1 cellular context compared by ENCODE assay signal in genomic region chr9:136807281-136808074, GRCh38.
TF ChIP-seq lines count a peak whose summit lies in the region.

RABL6 (plus strand) TSS chr9:136807948; CDS start chr9:136808197, 249 bp downstream.

TF ChIP-seq in HepG2, 621 proteins besides CTCF, POLR2A, EP300 and RAD21 (continued from another document and continues in another):
- TF ChIP-seq CSRNP1 (CRISPR knock-in tag; IDR thresholded peaks at IDR 0.05) (peak; percentile 85), BATF2 (CRISPR knock-in tag; IDR thresholded peaks at IDR 0.05) (no peak), TFE3 (CRISPR knock-in tag; IDR thresholded peaks at IDR 0.05) (no peak), KLF13 (CRISPR knock-in tag; IDR thresholded peaks at IDR 0.05) (0 out of 2 replicates have a peak, but pooled peaks have one; percentile 40), MEIS1 (CRISPR knock-in tag; IDR thresholded peaks at IDR 0.05; ENCODE audit: borderline replicate concordance) (no peak), GLI4 (CRISPR knock-in tag; IDR thresholded peaks at IDR 0.05; ENCODE audit: borderline replicate concordance) (no peak), ZNF33A (CRISPR knock-in tag; IDR thresholded peaks at IDR 0.05; ENCODE audit: borderline replicate concordance) (no peak), RARA (CRISPR knock-in tag; IDR thresholded peaks at IDR 0.05) (no peak), ZNF639 (CRISPR knock-in tag; conservative IDR thresholded peaks at IDR 0.05) (peak; percentile 50; the same call in 1 of the 2 replicates), NR2F6 (IDR thresholded peaks at IDR 0.05) (no peak), NR2F6 (CRISPR knock-in tag; IDR thresholded peaks at IDR 0.05) (no peak), PBX3 (CRISPR knock-in tag; IDR thresholded peaks at IDR 0.05; ENCODE audit: borderline replicate concordance) (no peak), ZNF280B (CRISPR knock-in tag; IDR thresholded peaks at IDR 0.05; ENCODE audit: borderline replicate concordance) (peak; percentile 67; the same call in 1 of the 2 replicates), ZNF274 (CRISPR knock-in tag; IDR thresholded peaks at IDR 0.05) (no peak), AHDC1 (CRISPR knock-in tag; IDR thresholded peaks at IDR 0.05; ENCODE audit: borderline replicate concordance) (peak; percentile 37; the same call in 1 of the 2 replicates), ZNF224 (CRISPR knock-in tag; IDR thresholded peaks at IDR 0.05) (0 out of 2 replicates have a peak, but pooled peaks have one; percentile 46), KLF15 (CRISPR knock-in tag; IDR thresholded peaks at IDR 0.05; ENCODE audit: borderline replicate concordance) (no peak), MTERF4 (CRISPR knock-in tag; IDR thresholded peaks at IDR 0.05) (peak; percentile 30; the same call in 1 of the 2 replicates), ZSCAN29 (CRISPR knock-in tag; conservative IDR thresholded peaks at IDR 0.05) (no peak), ZFY (CRISPR knock-in tag; IDR thresholded peaks at IDR 0.05) (0 out of 2 replicates have a peak, but pooled peaks have one; percentile 46), KLF11 (CRISPR knock-in tag; IDR thresholded peaks at IDR 0.05) (no peak), ZNF318 (CRISPR knock-in tag; IDR thresholded peaks at IDR 0.05) (no peak), ZNF563 (CRISPR knock-in tag; IDR thresholded peaks at IDR 0.05) (no peak; the same call in none of the 2 replicates), ZNF605 (CRISPR knock-in tag; IDR thresholded peaks at IDR 0.05) (0 out of 2 replicates have a peak, but pooled peaks have one; percentile 25), ZMAT3 (CRISPR knock-in tag; conservative IDR thresholded peaks at IDR 0.05) (peak; percentile 61), TGIF2 (CRISPR knock-in tag; IDR thresholded peaks at IDR 0.05) (no peak), XRCC5 (optimal IDR thresholded peaks at IDR 0.05; ENCODE audit: low read length) (no peak), ZNF607 (CRISPR knock-in tag; IDR thresholded peaks at IDR 0.05; ENCODE audit: borderline replicate concordance) (no peak), ATRX (CRISPR knock-in tag; IDR thresholded peaks at IDR 0.05; ENCODE audit: borderline replicate concordance) (no peak), SRSF4 (IDR thresholded peaks at IDR 0.05; ENCODE audit: low read depth, low read length, poor library complexity, severe bottlenecking) (no peak)
